In genomic region chr9:12784461-12785250, GRCh38 we compare ENCODE assay signal across 1 cellular context.
A peak's percentile ranks its signal among the peaks of the same experiment; 100 is the strongest.
TF ChIP-seq lines count a peak whose summit lies in the region.

No MANE protein-coding gene starts in this region.

TF ChIP-seq in HepG2, 621 proteins besides CTCF, POLR2A, EP300 and RAD21 (continued from another document and continues in another):
- TF ChIP-seq, protein P1, sequence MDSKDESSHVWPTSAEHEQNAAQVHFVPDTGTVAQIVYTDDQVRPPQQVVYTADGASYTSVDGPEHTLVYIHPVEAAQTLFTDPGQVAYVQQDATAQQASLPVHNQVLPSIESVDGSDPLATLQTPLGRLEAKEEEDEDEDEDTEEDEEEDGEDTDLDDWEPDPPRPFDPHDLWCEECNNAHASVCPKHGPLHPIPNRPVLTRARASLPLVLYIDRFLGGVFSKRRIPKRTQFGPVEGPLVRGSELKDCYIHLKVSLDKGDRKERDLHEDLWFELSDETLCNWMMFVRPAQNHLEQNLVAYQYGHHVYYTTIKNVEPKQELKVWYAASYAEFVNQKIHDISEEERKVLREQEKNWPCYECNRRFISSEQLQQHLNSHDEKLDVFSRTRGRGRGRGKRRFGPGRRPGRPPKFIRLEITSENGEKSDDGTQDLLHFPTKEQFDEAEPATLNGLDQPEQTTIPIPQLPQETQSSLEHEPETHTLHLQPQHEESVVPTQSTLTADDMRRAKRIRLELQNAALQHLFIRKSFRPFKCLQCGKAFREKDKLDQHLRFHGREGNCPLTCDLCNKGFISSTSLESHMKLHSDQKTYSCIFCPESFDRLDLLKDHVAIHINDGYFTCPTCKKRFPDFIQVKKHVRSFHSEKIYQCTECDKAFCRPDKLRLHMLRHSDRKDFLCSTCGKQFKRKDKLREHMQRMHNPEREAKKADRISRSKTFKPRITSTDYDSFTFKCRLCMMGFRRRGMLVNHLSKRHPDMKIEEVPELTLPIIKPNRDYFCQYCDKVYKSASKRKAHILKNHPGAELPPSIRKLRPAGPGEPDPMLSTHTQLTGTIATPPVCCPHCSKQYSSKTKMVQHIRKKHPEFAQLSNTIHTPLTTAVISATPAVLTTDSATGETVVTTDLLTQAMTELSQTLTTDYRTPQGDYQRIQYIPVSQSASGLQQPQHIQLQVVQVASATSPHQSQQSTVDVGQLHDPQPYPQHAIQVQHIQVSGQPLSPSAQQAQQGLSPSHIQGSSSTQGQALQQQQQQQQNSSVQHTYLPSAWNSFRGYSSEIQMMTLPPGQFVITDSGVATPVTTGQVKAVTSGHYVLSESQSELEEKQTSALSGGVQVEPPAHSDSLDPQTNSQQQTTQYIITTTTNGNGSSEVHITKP (CRISPR knock-in tag; IDR thresholded peaks at IDR 0.05; ENCODE audit: low read depth) = peak; percentile 60; the same call in 1 of the 2 replicates
- TF ChIP-seq ZNF589 (CRISPR knock-in tag; conservative IDR thresholded peaks at IDR 0.05) = no peak
- TF ChIP-seq GFI1 (CRISPR knock-in tag; IDR thresholded peaks at IDR 0.05; ENCODE audit: borderline replicate concordance) = no peak
- no peak for TF ChIP-seq FOXM1 (CRISPR knock-in tag; IDR thresholded peaks at IDR 0.05)
- TF ChIP-seq IRF1 (CRISPR knock-in tag; IDR thresholded peaks at IDR 0.05; ENCODE audit: low read depth) = no peak
- TF ChIP-seq CBX1 (IDR thresholded peaks at IDR 0.05; ENCODE audit: low read depth) = no peak
- no peak for TF ChIP-seq ZNF781 (CRISPR knock-in tag; IDR thresholded peaks at IDR 0.05; ENCODE audit: borderline replicate concordance, not compliant biosample characterization)
- TF ChIP-seq, protein P2, sequence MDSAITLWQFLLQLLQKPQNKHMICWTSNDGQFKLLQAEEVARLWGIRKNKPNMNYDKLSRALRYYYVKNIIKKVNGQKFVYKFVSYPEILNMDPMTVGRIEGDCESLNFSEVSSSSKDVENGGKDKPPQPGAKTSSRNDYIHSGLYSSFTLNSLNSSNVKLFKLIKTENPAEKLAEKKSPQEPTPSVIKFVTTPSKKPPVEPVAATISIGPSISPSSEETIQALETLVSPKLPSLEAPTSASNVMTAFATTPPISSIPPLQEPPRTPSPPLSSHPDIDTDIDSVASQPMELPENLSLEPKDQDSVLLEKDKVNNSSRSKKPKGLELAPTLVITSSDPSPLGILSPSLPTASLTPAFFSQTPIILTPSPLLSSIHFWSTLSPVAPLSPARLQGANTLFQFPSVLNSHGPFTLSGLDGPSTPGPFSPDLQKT (CRISPR knock-in tag; IDR thresholded peaks at IDR 0.05; ENCODE audit: borderline replicate concordance) = no peak
- no peak for TF ChIP-seq ZFAT (CRISPR knock-in tag; conservative IDR thresholded peaks at IDR 0.05)
- TF ChIP-seq HNRNPL (IDR thresholded peaks at IDR 0.05; ENCODE audit: low read depth, low read length) = no peak
- no peak for TF ChIP-seq ZNF782 (CRISPR knock-in tag; IDR thresholded peaks at IDR 0.05; ENCODE audit: borderline replicate concordance)
- no peak for TF ChIP-seq ZMYM3 (CRISPR knock-in tag; IDR thresholded peaks at IDR 0.05)
- TF ChIP-seq ZNF775 (CRISPR knock-in tag; IDR thresholded peaks at IDR 0.05; ENCODE audit: borderline replicate concordance) = no peak
- no peak for TF ChIP-seq SP5 (CRISPR knock-in tag; IDR thresholded peaks at IDR 0.05; ENCODE audit: borderline replicate concordance, low read depth)
- TF ChIP-seq, protein P3, sequence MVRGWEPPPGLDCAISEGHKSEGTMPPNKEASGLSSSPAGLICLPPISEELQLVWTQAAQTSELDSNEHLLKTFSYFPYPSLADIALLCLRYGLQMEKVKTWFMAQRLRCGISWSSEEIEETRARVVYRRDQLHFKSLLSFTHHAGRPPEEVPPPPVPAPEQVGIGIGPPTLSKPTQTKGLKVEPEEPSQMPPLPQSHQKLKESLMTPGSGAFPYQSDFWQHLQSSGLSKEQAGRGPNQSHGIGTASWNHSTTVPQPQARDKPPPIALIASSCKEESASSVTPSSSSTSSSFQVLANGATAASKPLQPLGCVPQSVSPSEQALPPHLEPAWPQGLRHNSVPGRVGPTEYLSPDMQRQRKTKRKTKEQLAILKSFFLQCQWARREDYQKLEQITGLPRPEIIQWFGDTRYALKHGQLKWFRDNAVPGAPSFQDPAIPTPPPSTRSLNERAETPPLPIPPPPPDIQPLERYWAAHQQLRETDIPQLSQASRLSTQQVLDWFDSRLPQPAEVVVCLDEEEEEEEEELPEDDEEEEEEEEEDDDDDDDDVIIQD (CRISPR knock-in tag; IDR thresholded peaks at IDR 0.05; ENCODE audit: low read depth) = peak; percentile 74; the same call in 1 of the 2 replicates
- TF ChIP-seq GTF2F1 (IDR thresholded peaks at IDR 0.05; ENCODE audit: low read length) = no peak
- TF ChIP-seq, protein P4, sequence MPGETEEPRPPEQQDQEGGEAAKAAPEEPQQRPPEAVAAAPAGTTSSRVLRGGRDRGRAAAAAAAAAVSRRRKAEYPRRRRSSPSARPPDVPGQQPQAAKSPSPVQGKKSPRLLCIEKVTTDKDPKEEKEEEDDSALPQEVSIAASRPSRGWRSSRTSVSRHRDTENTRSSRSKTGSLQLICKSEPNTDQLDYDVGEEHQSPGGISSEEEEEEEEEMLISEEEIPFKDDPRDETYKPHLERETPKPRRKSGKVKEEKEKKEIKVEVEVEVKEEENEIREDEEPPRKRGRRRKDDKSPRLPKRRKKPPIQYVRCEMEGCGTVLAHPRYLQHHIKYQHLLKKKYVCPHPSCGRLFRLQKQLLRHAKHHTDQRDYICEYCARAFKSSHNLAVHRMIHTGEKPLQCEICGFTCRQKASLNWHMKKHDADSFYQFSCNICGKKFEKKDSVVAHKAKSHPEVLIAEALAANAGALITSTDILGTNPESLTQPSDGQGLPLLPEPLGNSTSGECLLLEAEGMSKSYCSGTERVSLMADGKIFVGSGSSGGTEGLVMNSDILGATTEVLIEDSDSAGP (CRISPR knock-in tag; IDR thresholded peaks at IDR 0.05; ENCODE audit: borderline replicate concordance) = no peak
- TF ChIP-seq, protein P5, sequence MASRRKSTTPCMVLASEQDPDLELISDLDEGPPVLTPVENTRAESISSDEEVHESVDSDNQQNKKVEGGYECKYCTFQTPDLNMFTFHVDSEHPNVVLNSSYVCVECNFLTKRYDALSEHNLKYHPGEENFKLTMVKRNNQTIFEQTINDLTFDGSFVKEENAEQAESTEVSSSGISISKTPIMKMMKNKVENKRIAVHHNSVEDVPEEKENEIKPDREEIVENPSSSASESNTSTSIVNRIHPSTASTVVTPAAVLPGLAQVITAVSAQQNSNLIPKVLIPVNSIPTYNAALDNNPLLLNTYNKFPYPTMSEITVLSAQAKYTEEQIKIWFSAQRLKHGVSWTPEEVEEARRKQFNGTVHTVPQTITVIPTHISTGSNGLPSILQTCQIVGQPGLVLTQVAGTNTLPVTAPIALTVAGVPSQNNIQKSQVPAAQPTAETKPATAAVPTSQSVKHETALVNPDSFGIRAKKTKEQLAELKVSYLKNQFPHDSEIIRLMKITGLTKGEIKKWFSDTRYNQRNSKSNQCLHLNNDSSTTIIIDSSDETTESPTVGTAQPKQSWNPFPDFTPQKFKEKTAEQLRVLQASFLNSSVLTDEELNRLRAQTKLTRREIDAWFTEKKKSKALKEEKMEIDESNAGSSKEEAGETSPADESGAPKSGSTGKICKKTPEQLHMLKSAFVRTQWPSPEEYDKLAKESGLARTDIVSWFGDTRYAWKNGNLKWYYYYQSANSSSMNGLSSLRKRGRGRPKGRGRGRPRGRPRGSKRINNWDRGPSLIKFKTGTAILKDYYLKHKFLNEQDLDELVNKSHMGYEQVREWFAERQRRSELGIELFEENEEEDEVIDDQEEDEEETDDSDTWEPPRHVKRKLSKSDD (CRISPR knock-in tag; IDR thresholded peaks at IDR 0.05; ENCODE audit: low read depth) = no peak
- TF ChIP-seq NR1H2 (CRISPR knock-in tag; IDR thresholded peaks at IDR 0.05; ENCODE audit: borderline replicate concordance, low read depth) = no peak
- TF ChIP-seq ATF7 (IDR thresholded peaks at IDR 0.05) = 0 out of 2 replicates have a peak, but pooled peaks have one; percentile 4
- no peak for TF ChIP-seq ATF7 (CRISPR knock-in tag; IDR thresholded peaks at IDR 0.05)
- TF ChIP-seq PREB (CRISPR knock-in tag; IDR thresholded peaks at IDR 0.05) = no peak
- TF ChIP-seq, protein P6, sequence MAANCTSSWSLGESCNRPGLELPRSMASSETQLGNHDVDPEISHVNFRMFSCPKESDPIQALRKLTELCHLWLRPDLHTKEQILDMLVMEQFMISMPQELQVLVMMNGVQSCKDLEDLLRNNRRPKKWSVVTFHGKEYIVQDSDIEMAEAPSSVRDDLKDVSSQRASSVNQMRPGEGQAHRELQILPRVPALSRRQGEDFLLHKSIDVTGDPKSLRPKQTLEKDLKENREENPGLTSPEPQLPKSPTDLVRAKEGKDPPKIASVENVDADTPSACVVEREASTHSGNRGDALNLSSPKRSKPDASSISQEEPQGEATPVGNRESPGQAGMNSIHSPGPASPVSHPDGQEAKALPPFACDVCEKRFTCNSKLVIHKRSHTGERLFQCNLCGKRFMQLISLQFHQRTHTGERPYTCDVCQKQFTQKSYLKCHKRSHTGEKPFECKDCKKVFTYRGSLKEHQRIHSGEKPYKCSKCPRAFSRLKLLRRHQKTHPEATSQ (CRISPR knock-in tag; IDR thresholded peaks at IDR 0.05; ENCODE audit: borderline replicate concordance) = no peak
- TF ChIP-seq ZC3H13 (CRISPR knock-in tag; IDR thresholded peaks at IDR 0.05) = no peak
- no peak for TF ChIP-seq IKZF4 (CRISPR knock-in tag; IDR thresholded peaks at IDR 0.05; ENCODE audit: borderline replicate concordance, low read depth, not compliant biosample characterization)
- no peak for TF ChIP-seq CBX2 (IDR thresholded peaks at IDR 0.05; ENCODE audit: low read depth, low read length)
- TF ChIP-seq CBX2 (CRISPR knock-in tag; IDR thresholded peaks at IDR 0.05; ENCODE audit: low read depth) = no peak
- TF ChIP-seq E2F1 (CRISPR knock-in tag; IDR thresholded peaks at IDR 0.05) = no peak
- no peak for TF ChIP-seq ZNF317 (CRISPR knock-in tag; IDR thresholded peaks at IDR 0.05)
- TF ChIP-seq, protein P7, sequence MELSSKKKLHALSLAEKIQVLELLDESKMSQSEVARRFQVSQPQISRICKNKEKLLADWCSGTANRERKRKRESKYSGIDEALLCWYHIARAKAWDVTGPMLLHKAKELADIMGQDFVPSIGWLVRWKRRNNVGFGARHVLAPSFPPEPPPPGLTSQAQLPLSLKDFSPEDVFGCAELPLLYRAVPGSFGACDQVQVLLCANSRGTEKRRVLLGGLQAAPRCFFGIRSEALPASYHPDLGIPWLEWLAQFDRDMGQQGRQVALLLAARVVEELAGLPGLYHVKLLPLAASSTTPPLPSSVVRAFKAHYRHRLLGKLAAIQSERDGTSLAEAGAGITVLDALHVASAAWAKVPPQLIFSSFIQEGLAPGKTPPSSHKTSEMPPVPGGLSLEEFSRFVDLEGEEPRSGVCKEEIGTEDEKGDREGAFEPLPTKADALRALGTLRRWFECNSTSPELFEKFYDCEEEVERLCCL (CRISPR knock-in tag; IDR thresholded peaks at IDR 0.05; ENCODE audit: borderline replicate concordance) = no peak
- TF ChIP-seq ZNF253 (CRISPR knock-in tag; IDR thresholded peaks at IDR 0.05; ENCODE audit: borderline replicate concordance) = no peak
- no peak for TF ChIP-seq REL (CRISPR knock-in tag; conservative IDR thresholded peaks at IDR 0.05)
- no peak for TF ChIP-seq DNMT1 (CRISPR knock-in tag; IDR thresholded peaks at IDR 0.05)
- TF ChIP-seq, protein P8, sequence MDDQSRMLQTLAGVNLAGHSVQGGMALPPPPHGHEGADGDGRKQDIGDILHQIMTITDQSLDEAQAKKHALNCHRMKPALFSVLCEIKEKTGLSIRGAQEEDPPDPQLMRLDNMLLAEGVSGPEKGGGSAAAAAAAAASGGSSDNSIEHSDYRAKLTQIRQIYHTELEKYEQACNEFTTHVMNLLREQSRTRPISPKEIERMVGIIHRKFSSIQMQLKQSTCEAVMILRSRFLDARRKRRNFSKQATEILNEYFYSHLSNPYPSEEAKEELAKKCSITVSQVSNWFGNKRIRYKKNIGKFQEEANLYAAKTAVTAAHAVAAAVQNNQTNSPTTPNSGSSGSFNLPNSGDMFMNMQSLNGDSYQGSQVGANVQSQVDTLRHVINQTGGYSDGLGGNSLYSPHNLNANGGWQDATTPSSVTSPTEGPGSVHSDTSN (CRISPR knock-in tag; IDR thresholded peaks at IDR 0.05; ENCODE audit: borderline replicate concordance) = no peak
- TF ChIP-seq SP1 (IDR thresholded peaks at IDR 0.05) = no peak
- no peak for TF ChIP-seq SP1 (CRISPR knock-in tag; IDR thresholded peaks at IDR 0.05)
- no peak for TF ChIP-seq ZNF280B (CRISPR knock-in tag; IDR thresholded peaks at IDR 0.05; ENCODE audit: borderline replicate concordance)
- no peak for TF ChIP-seq ZNF230 (CRISPR knock-in tag; IDR thresholded peaks at IDR 0.05)
- TF ChIP-seq ESRRA (CRISPR knock-in tag; IDR thresholded peaks at IDR 0.05; ENCODE audit: low read depth) = no peak
- TF ChIP-seq ZNF761 (CRISPR knock-in tag; conservative IDR thresholded peaks at IDR 0.05) = no peak
